In the genomic region with DNA sequence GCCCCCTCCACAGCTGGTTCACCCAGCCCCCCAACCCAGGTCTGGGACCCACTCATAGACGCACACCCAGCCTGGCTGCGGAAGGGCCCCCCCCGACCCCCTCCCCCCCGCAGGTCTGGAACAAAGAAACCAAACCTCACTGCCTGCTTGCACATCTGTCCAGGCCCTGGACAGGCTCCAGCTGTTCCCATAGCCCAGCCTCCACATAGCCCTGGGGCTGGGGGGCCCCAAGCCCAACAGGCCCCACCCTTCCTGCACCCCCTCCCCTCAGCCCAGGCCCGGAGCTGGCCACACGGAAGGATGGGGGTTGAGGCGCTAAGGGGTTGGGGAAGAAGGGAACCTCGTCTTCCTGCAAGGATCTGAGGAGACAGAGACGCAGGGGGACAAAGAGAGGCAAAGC, we compare ENCODE assay signal across 13 cellular contexts. TPM values are rescaled to one million over a fixed set of nuclear protein-coding genes. Genes with fewer than 3 reads are reported as not detected.
DNase-seq lines count a peak whose midpoint lies in the region; ATAC-seq, FAIRE-seq and TF ChIP-seq lines count a peak whose summit lies in the region.
"Had no signal": no experiment of that assay in that cellular context is flagged by ENCODE, and none has a peak within 500 bp of the region (broad histone marks: within the 10 kb centered on the region; RNA-seq: fewer than 3 reads in every experiment).

No MANE protein-coding gene starts in this region.

- H3K36me3 ChIP-seq in NT2/D1 (ENCODE audit: insufficient read depth, insufficient read length, low read length) (peaks cover 46% of the 10 kb centered on the region), body of pancreas (replicated peaks in 1 of 2; ENCODE audit: insufficient read depth in 1 of 2, low read depth in 2 of 2) (peaks cover 0 to 13% of the 10 kb centered on the region in 2 donors), lung (ENCODE audit: control insufficient read depth in 2 of 2, insufficient read depth in 2 of 2, low read length in 2 of 2) (peaks cover 0 to 23% of the 10 kb centered on the region in 2 donors), thoracic aorta (peaks cover 22% of the 10 kb centered on the region), small intestine (ENCODE audit: control insufficient read depth in 2 of 2, insufficient read depth in 2 of 2, low read length in 2 of 2) (no peaks in the 10 kb centered on the region)

- H3K27ac ChIP-seq in body of pancreas (peak overlapping the region in 3 of 4 donors; percentile 13 to 24 (median 17)), lung (ENCODE audit: low read depth in 1 of 2, low read length in 1 of 2) (peak overlapping the region; percentile 46 to 80), thoracic aorta (peak overlapping the region; percentile 95 to 99), small intestine (ENCODE audit: low read depth in 1 of 2, low read length in 1 of 2) (peak overlapping the region in 1 of 2 donors; percentile 69)

- DNase-seq in NT2/D1 (ENCODE audit: low read depth, low spot score) (no peak), body of pancreas (no peak), lung (ENCODE audit: low spot score) (no peak), thoracic aorta (ENCODE audit: low spot score) (no peak), left colon (no peak), small intestine (no peak), NCI-H2107 (lab: John Stamatoyannopoulos, UW) (no peak), middle frontal gyrus (ENCODE audit: extremely low spot score, low spot score) (no peak)
- DNase-seq: NCI-H1436 treated with DMSO at 0.1 percent for 48 hours, occipital lobe, RPMI8226 had no signal

- no peaks in the 10 kb centered on the region for H3K27me3 ChIP-seq in NT2/D1 (ENCODE audit: insufficient read depth, insufficient read length)
- no peaks in the 10 kb centered on the region for H3K27me3 ChIP-seq in body of pancreas
- H3K27me3 ChIP-seq in lung (ENCODE audit: control insufficient read depth, insufficient read depth), result no peaks in the 10 kb centered on the region
- no peaks in the 10 kb centered on the region for H3K27me3 ChIP-seq in thoracic aorta (replicated peaks; ENCODE audit: insufficient read depth)
- H3K27me3 ChIP-seq in small intestine (ENCODE audit: control insufficient read depth in 2 of 2, insufficient read depth in 2 of 2, low read length in 2 of 2), result no peaks in the 10 kb centered on the region

- FAIRE-seq in small intestine (lab: Jason Lieb, UNC), result no peak
- FAIRE-seq: HTR-8/SVneo had no signal

- H3K4me3 ChIP-seq in NT2/D1 (ENCODE audit: insufficient read length, low read depth), result no peak overlapping the region
- no peak overlapping the region for H3K4me3 ChIP-seq in body of pancreas
- no peak overlapping the region for H3K4me3 ChIP-seq in lung
- H3K4me3 ChIP-seq in thoracic aorta, result peak overlapping the region; percentile 99
- no peak overlapping the region for H3K4me3 ChIP-seq in small intestine (ENCODE audit: low read depth in 1 of 2, low read length in 2 of 2)

- TF ChIP-seq CTCF in body of pancreas (IDR thresholded peaks at IDR 0.05), result no peak
- no peak for TF ChIP-seq CTCF in lung (IDR thresholded peaks at IDR 0.05; ENCODE audit: control extremely low read depth, extremely low read depth)
- no peak for TF ChIP-seq CTCF in thoracic aorta (IDR thresholded peaks at IDR 0.05)

- WGBS in body of pancreas, 2 donors, result 45 to 61% methylated on average over 6 to 8 of the region's 9 CpGs
- 7 to 22% methylated on average over 5 to 9 of the region's 9 CpGs for WGBS in lung, 2 donors
- WGBS in small intestine, 3 donors, result 34 to 67% (median 56%) methylated on average over 5 to 9 of the region's 9 CpGs

- H3K9ac ChIP-seq in NT2/D1 (ENCODE audit: insufficient read length, low read depth), result peak overlapping the region; percentile 68

- intact Hi-C loops in body of pancreas (cut with DNase I) (no loop called here), left colon (cut with DNase I, micrococcal nuclease) (no loop called here)

- H3K9me3 ChIP-seq in NT2/D1 (ENCODE audit: insufficient read depth, low read length) (no peaks in the 10 kb centered on the region), body of pancreas (no peaks in the 10 kb centered on the region), lung (ENCODE audit: control insufficient read depth in 2 of 2, insufficient read depth in 1 of 2, low read length in 1 of 2) (no peaks in the 10 kb centered on the region), thoracic aorta (no peaks in the 10 kb centered on the region), small intestine (ENCODE audit: control insufficient read depth, low read depth) (no peaks in the 10 kb centered on the region)

- TF ChIP-seq POLR2A in body of pancreas (IDR thresholded peaks at IDR 0.05), result no peak

- H3K4me1 ChIP-seq in NT2/D1 (ENCODE audit: insufficient read depth, insufficient read length) (peaks cover 14% of the 10 kb centered on the region), body of pancreas (peaks cover 65% of the 10 kb centered on the region), lung (ENCODE audit: control insufficient read depth in 2 of 2, insufficient read depth in 2 of 2, low read length in 2 of 2) (peaks cover 0 to 20% of the 10 kb centered on the region in 2 donors), thoracic aorta (ENCODE audit: control insufficient read depth in 1 of 2, low read depth in 2 of 2) (peaks cover 42 to 77% of the 10 kb centered on the region in 2 donors), small intestine (ENCODE audit: control insufficient read depth in 2 of 2, insufficient read depth in 1 of 2, low read depth in 1 of 2, low read length in 1 of 2) (peaks cover 0 to 6% of the 10 kb centered on the region in 2 donors)

- ATAC-seq in body of pancreas (no peak), lung (ENCODE audit: insufficient read depth, low FRiP score) (no peak), thoracic aorta (ENCODE audit: insufficient number of reproducible peaks, low FRiP score, low read depth) (no peak), left colon (no peak)
- ATAC-seq: activated CD4-positive, CD25-positive, alpha-beta regulatory T cell treated with anti-CD3 and anti-CD28 coated beads, Interleukin-2, amount 50 U/mL, for 24 hours had no signal

RNA-seq across cellular contexts. Expression of gene KANK2, which starts 2.7 kb away (rescaled TPM):
- total RNA-seq in body of pancreas, result 100 to 1,000 TPM; 133 to 165 TPM
- total RNA-seq in lung, result 100 to 1,000 TPM; 129 to 164 TPM
- 10 to 100 TPM; 90.1 to 96.8 TPM for polyA plus RNA-seq in lung
- 100 to 1,000 TPM; 647 to 689 TPM for total RNA-seq in thoracic aorta
- total RNA-seq in left colon, result 10 to 100 TPM; 28.5 to 85.3 TPM
- polyA plus RNA-seq in small intestine, result 10 to 100 TPM; 10.7 to 83.6 (median 51.3) TPM

RNA-seq across cellular contexts. Expression of gene SPC24, which starts 39.1 kb away (rescaled TPM):
- total RNA-seq in body of pancreas (1 to 10 TPM; 1.8 to 6.9 TPM), lung (1 to 10 TPM; 2.5 to 5.3 TPM), thoracic aorta (1 to 10 TPM; 2.4 to 4.7 TPM), left colon (10 to 100 TPM in 1 of 2 donors, 1 to 10 TPM in 1; 2.6 to 11.6 TPM)
- polyA plus RNA-seq in lung (1 to 10 TPM; 1.3 to 6.5 TPM), small intestine (10 to 100 TPM in 1 of 3 donors, under 1 TPM in 2; 0.27 to 10.9 (median 0.45) TPM)

RNA-seq across cellular contexts. Expression of gene ANGPTL8, which starts 44.8 kb away (rescaled TPM):
- total RNA-seq in body of pancreas (not detected), lung (not detected), thoracic aorta (not detected), left colon (not detected)
- polyA plus RNA-seq in lung (1 to 10 TPM in 1 of 2 donors, under 1 TPM in 1; 0.19 to 1.0 TPM), small intestine (10 to 100 TPM in 1 of 3 donors, not detected in 2; 13.0 TPM)
- total RNA-seq: occipital lobe had no signal
